ENCODE assay signal across 18 cellular contexts in the genomic region with DNA sequence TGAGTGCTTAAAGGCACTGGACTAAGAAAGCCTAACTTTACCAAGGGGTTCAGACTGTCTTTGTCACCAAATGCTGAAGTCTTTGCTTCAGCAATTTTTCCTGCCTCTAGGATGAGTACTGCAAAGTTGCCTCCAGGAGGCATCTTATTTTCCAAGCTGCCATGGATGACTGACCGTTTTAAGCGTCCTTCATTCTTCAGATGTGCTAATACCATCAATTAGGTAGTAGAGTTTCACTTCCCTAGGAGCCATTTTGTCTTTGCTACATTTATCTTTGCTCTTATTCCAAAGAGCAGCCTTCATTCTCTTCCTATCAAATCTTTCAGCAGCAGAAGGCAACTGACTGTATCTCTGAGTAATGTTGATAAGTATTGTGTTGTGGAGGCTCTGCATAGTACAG.
DNase-seq lines count a peak whose midpoint lies in the region; ATAC-seq, FAIRE-seq and TF ChIP-seq lines count a peak whose summit lies in the region.
"Had no signal": no experiment of that assay in that cellular context is flagged by ENCODE, and none has a peak within 500 bp of the region (broad histone marks: within the 10 kb centered on the region; RNA-seq: fewer than 3 reads in every experiment).

No MANE protein-coding gene starts in this region.

- peaks cover 94% of the 10 kb centered on the region for H3K4me1 ChIP-seq in Karpas-422 (ENCODE audit: low read length)
- H3K4me1 ChIP-seq: Caco-2 had no signal

- no peak for ATAC-seq in HG03139 (IDR thresholded peaks at IDR 0.05; ENCODE audit: unreplicated experiment)
- ATAC-seq in GM21529 (IDR thresholded peaks at IDR 0.05; ENCODE audit: unreplicated experiment): no peak
- ATAC-seq: CD8-positive, alpha-beta T cell; GM23338; HCT116 had no signal

- DNase-seq in GM12891 (ENCODE audit: insufficient read length, low spot score): no peak
- peak; percentile 91 for DNase-seq in Karpas-422
- peak; percentile 28 for DNase-seq in brain microvascular endothelial cell
- no peak for DNase-seq in C1 segment of cervical spinal cord (lab: John Stamatoyannopoulos, UW)
- DNase-seq: Caco-2; CD4-positive, CD25-positive, alpha-beta regulatory T cell; CD8-positive, alpha-beta T cell; DMS79; EL; GDM1; H9 had no signal

- H3K36me3 ChIP-seq in Karpas-422 (ENCODE audit: insufficient read depth, low read length) (no peaks in the 10 kb centered on the region), brain microvascular endothelial cell (replicated peaks) (no peaks in the 10 kb centered on the region)

- H3K4me2 ChIP-seq in Karpas-422 (ENCODE audit: low read depth, low read length, poor library complexity, severe bottlenecking): peak overlapping the region; percentile 93
- H3K4me2 ChIP-seq: GM23338 had no signal

- no peak for TF ChIP-seq POLR2A in GM12891 (IDR thresholded peaks at IDR 0.05; ENCODE audit: low read depth, low read length)

- no peaks in the 10 kb centered on the region for H4K20me1 ChIP-seq in Karpas-422 (ENCODE audit: insufficient read depth, low read depth, low read length)

- H2AFZ ChIP-seq in Karpas-422 (ENCODE audit: low read length): no peak overlapping the region
- H2AFZ ChIP-seq: GM23338 had no signal

- H3K27me3 ChIP-seq in Karpas-422 (ENCODE audit: low read length) (no peaks in the 10 kb centered on the region), brain microvascular endothelial cell (replicated peaks) (no peaks in the 10 kb centered on the region)

- H3K79me2 ChIP-seq in Karpas-422 (ENCODE audit: low read length): no peaks in the 10 kb centered on the region

- FAIRE-seq in GM12891 (lab: Jason Lieb, UNC): no peak
- FAIRE-seq: GM12892, GM19239 had no signal

- H3K4me3 ChIP-seq in Karpas-422 (ENCODE audit: low read length): peak overlapping the region; percentile 63
- H3K4me3 ChIP-seq in brain microvascular endothelial cell (ENCODE audit: low read depth, low read length): no peak overlapping the region
- H3K4me3 ChIP-seq: GM23338 had no signal

- H3K9ac ChIP-seq in Karpas-422 (ENCODE audit: low read length): peak overlapping the region; percentile 84

- no peak for TF ChIP-seq CTCF in brain microvascular endothelial cell (IDR thresholded peaks at IDR 0.05; ENCODE audit: low read depth, low read length, missing control alignments)

- H3K27ac ChIP-seq in Karpas-422 (ENCODE audit: low read length) (peak overlapping the region; percentile 100), brain microvascular endothelial cell (no peak overlapping the region)
- H3K27ac ChIP-seq: C4-2B had no signal

- in situ Hi-C loops in brain microvascular endothelial cell (cut with HindIII; ENCODE audit: low pct_ligation_motif_present, low sequenced_read_pairs): loop anchor here (25.0 kb wide), 1 partner anchor 430 kb away; the partner anchor contains the start of gene CDH13

- no peaks in the 10 kb centered on the region for H3K9me2 ChIP-seq in Karpas-422 (replicated peaks; ENCODE audit: insufficient read depth, low read length)

- no peaks in the 10 kb centered on the region; the same call in 1 of the 2 replicates for H3K9me3 ChIP-seq in Karpas-422 (ENCODE audit: low read length)
- H3K9me3 ChIP-seq: Caco-2 had no signal

TF ChIP-seq in GM12891, 5 proteins besides CTCF, POLR2A, EP300 and RAD21:
- TF ChIP-seq SPI1 (IDR thresholded peaks at IDR 0.05; ENCODE audit: low read depth, low read length): peak; percentile 37; the same call in 1 of the 2 replicates
- TF ChIP-seq POU2F2 (IDR thresholded peaks at IDR 0.05; ENCODE audit: low read depth, low read length): no peak

Comparison
In these comparisons a context has a peak if more than half of its experiments do, and no peak if none do; other contexts are left out.
1. DNase-seq: peak in Karpas-422 (single experiment) and brain microvascular endothelial cell (single experiment); none in GM12891 (single experiment) and C1 segment of cervical spinal cord (0 of 14).